ENCODE assay signal across 16 cellular contexts in the genomic region with DNA sequence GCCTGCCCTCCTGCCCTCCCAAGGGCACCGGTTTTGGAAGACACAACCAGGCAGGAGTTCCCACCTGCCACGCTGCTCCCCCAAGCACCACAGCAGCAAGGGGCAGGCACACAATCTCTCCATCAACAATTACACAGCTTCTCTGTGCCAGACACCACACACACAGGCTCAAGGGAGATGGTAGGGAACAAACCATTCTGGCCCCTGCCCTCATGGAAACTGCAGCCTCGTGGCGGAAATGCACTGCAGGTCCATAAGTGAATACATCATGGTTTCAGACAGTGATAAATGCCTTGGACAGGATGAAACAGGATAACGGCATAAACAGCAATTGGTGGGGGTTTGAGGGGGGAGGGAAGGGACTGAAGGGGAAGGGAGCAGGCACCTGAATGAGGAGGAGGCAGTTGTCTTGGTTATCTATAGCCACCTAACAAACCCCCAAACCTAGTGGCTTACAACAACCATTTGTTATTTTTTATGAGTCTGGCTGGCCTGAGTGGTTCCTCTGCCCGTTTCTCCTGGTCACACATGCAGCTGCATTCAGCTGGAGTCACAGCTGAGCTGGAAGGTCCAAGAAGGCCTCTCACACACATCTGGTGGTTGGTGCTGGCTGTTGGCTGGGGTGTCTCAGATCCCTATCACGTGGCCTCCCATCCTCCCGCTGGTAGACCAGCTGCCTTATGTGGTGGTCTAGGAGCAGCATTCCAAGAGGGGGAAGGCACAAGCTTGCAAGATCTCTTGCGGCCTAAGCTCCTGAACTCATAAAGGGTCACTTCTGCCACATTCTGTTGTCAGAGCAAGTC.
A peak's percentile ranks its signal among the peaks of the same experiment; 100 is the strongest.
DNase-seq lines count a peak whose midpoint lies in the region; FAIRE-seq and TF ChIP-seq lines count a peak whose summit lies in the region.
"Had no signal": no experiment of that assay in that cellular context is flagged by ENCODE, and none has a peak within 500 bp of the region (broad histone marks: within the 10 kb centered on the region; RNA-seq: fewer than 3 reads in every experiment).

No MANE protein-coding gene starts in this region.

- no peak for TF ChIP-seq CTCF in nephron (IDR thresholded peaks at IDR 0.05; ENCODE audit: unreplicated experiment in 3 of 3)

- no peaks in the 10 kb centered on the region for H3K9me3 Mint-ChIP-seq in nephron
- H3K9me3 Mint-ChIP-seq: activated T-helper 2 cell treated with anti-CD3 and anti-CD28 coated beads, Interferon-gamma antibody, Interleukin-2, Interleukin-4, amounts not matched to agents 10 μg/mL and 5 μg/mL and 100 μg/mL, durations not matched to agents 14 hours and 24 hours and 36 hours; GM23338; naive thymus-derived CD8-positive, alpha-beta T cell had no signal

- H3K4me1 Mint-ChIP-seq in nephron = peaks cover 12% of the 10 kb centered on the region
- H3K4me1 Mint-ChIP-seq: GM23338 had no signal

- POLR2A ChIA-PET in HEK293T (lab: Yijun Ruan, JAX) = interaction anchor here (1.5 kb wide), 1 partner anchor 9 kb away, joined by 5 read pairs; no protein-coding TSS in a partner anchor

- DNase-seq in AG08396 (ENCODE audit: low spot score) (peak; percentile 26), HEK293T (ENCODE audit: extremely low spot score) (no peak), globus pallidus (ENCODE audit: low spot score) (peak; percentile 55), HTR-8/SVneo (ENCODE audit: insufficient read length, low spot score) (no peak), ACHN (no peak), NCI-H2107 treated with DMSO at 0.1 percent for 48 hours (lab: John Stamatoyannopoulos, UW; ENCODE audit: unreplicated experiment) (no peak), iPS-NIHi11 (ENCODE audit: low spot score) (no peak)
- DNase-seq: amniotic stem cell; naive thymus-derived CD8-positive, alpha-beta T cell; NCI-H1105; stimulated activated CD4-positive, alpha-beta T cell treated with anti-CD3 and anti-CD28 coated beads, Interleukin-2, amount 100 ng/mL, for 48 hours; thyroid gland had no signal

- no peaks in the 10 kb centered on the region for H3K27me3 Mint-ChIP-seq in nephron (ENCODE audit: low read depth)

- in situ Hi-C loops in ACHN (cut with HindIII; ENCODE audit: low pct_ligation_motif_present, low pct_unique_long_range_greater_than_20kb, low sequenced_read_pairs) = no loop called here

- CTCF ChIA-PET in HEK293T (lab: Yijun Ruan, JAX) = interaction anchor here (0.7 kb wide), 2 partner anchors 212 to 1480 kb away, joined by 3 read pairs; no protein-coding TSS in a partner anchor

- H3K27ac Mint-ChIP-seq in nephron = peak overlapping the region; percentile 35 to 89 (median 49)
- H3K27ac Mint-ChIP-seq: activated T-helper 2 cell treated with anti-CD3 and anti-CD28 coated beads, Interferon-gamma antibody, Interleukin-2, Interleukin-4, amounts not matched to agents 10 μg/mL and 5 μg/mL and 100 μg/mL, durations not matched to agents 14 hours and 24 hours and 36 hours; GM23338 had no signal

- no peaks in the 10 kb centered on the region for H3K36me3 Mint-ChIP-seq in nephron (ENCODE audit: low read depth)
- H3K36me3 Mint-ChIP-seq: naive thymus-derived CD8-positive, alpha-beta T cell had no signal

- H3K4me3 Mint-ChIP-seq in nephron = peak overlapping the region in 1 of 3 experiments; percentile 24
- H3K4me3 Mint-ChIP-seq: GM23338; naive thymus-derived CD8-positive, alpha-beta T cell had no signal

- FAIRE-seq in HTR-8/SVneo (lab: Jason Lieb, UNC) = no peak
- FAIRE-seq: colon had no signal

TF ChIP-seq in HEK293T, 16 proteins besides CTCF, POLR2A, EP300 and RAD21:
- TF ChIP-seq HDGF (IDR thresholded peaks at IDR 0.05; ENCODE audit: borderline replicate concordance) (no peak), NFRKB (IDR thresholded peaks at IDR 0.05) (no peak), FOXA1 (IDR thresholded peaks at IDR 0.05) (no peak)
- TF ChIP-seq, protein P1, sequence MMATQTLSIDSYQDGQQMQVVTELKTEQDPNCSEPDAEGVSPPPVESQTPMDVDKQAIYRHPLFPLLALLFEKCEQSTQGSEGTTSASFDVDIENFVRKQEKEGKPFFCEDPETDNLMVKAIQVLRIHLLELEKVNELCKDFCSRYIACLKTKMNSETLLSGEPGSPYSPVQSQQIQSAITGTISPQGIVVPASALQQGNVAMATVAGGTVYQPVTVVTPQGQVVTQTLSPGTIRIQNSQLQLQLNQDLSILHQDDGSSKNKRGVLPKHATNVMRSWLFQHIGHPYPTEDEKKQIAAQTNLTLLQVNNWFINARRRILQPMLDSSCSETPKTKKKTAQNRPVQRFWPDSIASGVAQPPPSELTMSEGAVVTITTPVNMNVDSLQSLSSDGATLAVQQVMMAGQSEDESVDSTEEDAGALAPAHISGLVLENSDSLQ (IDR thresholded peaks at IDR 0.05) = peak; percentile 41; the same call in 1 of the 2 replicates

Comparison
In these comparisons a context has a peak if more than half of its experiments do, and no peak if none do; other contexts are left out.
1. DNase-seq: peak in AG08396 (single experiment) and globus pallidus (single experiment); none in HEK293T (single experiment), HTR-8/SVneo (single experiment), ACHN (single experiment), NCI-H2107 treated with DMSO at 0.1 percent for 48 hours (single experiment) and iPS-NIHi11 (single experiment).